Comparison of ENCODE assay signal across 15 cellular contexts in the genomic region with DNA sequence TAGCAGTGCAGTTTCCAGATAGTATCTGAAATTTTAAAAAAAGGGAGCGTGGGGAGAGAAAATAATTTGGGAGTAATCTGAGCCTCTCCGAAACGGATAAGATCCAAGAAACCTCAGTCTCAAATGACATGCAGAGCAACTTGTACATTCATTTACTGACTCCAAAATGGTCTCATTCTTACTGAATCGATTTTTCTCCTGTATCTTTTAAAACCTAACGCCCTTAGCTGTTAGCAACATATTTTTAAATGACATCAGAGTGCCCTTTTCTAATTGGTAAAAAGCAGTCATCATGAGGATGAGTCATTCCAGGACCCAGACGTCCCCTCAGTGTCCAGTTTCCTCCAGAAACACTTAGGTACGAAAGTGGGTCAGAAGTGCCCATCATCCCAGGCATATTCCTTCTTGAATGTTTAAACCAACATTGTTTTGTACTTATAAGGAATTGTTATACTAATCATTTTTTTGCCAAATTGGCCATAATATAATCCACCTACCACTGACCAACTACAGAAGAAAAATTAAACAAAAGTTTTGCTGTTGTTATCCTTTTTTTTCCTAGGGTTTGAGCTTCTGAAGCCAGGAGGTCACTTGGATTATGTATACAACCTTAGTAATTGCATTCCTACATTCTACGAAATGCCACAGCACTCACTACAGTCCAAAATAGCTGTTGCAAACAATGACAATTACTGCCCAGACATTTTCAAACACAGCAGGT.
DNase-seq lines count a peak whose midpoint lies in the region; ATAC-seq, FAIRE-seq and TF ChIP-seq lines count a peak whose summit lies in the region.
"Had no signal": no experiment of that assay in that cellular context is flagged by ENCODE, and none has a peak within 500 bp of the region (broad histone marks: within the 10 kb centered on the region; RNA-seq: fewer than 3 reads in every experiment).

No MANE protein-coding gene starts in this region.

- peaks cover 0 to 12% of the 10 kb centered on the region in 2 experiments; a peak in 3 of 5 replicates for H3K4me1 ChIP-seq in K562 (replicated peaks in 1 of 2; ENCODE audit: control insufficient read depth in 2 of 2, insufficient read depth in 2 of 2, low read length in 2 of 2)
- no peaks in the 10 kb centered on the region for H3K4me1 ChIP-seq in mesendoderm (ENCODE audit: control insufficient read depth, low read depth, low read length)
- H3K4me1 ChIP-seq: thyroid gland had no signal

- CTCF ChIA-PET in K562 (lab: Yijun Ruan, JAX; ENCODE audit: low intra/inter-chr PET ratio): no interaction called here

- 20% methylated on average over 8 of the region's 8 CpGs for WGBS in K562 (ENCODE audit: insufficient coverage, low coverage, missing lambda C conversion rate)
- whole genome bisulfite sequencing in mesendoderm (ENCODE audit: extremely low coverage, insufficient coverage, low lambda C conversion rate): no CpG with 5 or more reads among the region's 8 CpGs

- H2BK120ac ChIP-seq in mesendoderm (ENCODE audit: low read depth, low read length): peak overlapping the region; percentile 31

- H3K79me1 ChIP-seq in mesendoderm (ENCODE audit: low read length): no peaks in the 10 kb centered on the region

- H3K4me3 Mint-ChIP-seq in natural killer cell treated with Interleukin-12 subunit alpha and Interleukin-12 subunit beta and Interleukin-15 and Interleukin-18, amount 100 ng/mL, for 72 hours: no peak overlapping the region
- H3K4me3 Mint-ChIP-seq: activated T-helper 17 cell treated with anti-CD3 and anti-CD28 coated beads, Interleukin-2, amount 50 U/mL, for 72 hours; H9 had no signal

- DNase-seq in NCI-H2227 treated with DMSO at 0.1 percent for 48 hours (lab: John Stamatoyannopoulos, UW) (peak; percentile 40), NCI-H2227 (lab: John Stamatoyannopoulos, UW; ENCODE audit: unreplicated experiment) (no peak), K562 (ENCODE audit: extremely low read depth in 1 of 4, low spot score in 3 of 4) (no peak), mesendoderm (peak; percentile 33), HK-2 (ENCODE audit: unreplicated experiment) (no peak)
- no peak for DNase-seq in activated naive CD4-positive, alpha-beta T cell treated with anti-CD3 and anti-CD28 coated beads, Interleukin-2, amount 50 U/mL, for 16 hours
- DNase-seq in natural killer cell treated with Interleukin-12 subunit alpha and Interleukin-12 subunit beta and Interleukin-15 and Interleukin-18, amount 100 ng/mL, for 72 hours (ENCODE audit: low spot score): no peak
- DNase-seq: activated CD4-positive, alpha-beta T cell treated with anti-CD3 and anti-CD28 coated beads for 4 hours; DMS153; H9; NCI-H187 treated with DMSO at 0.1 percent for 48 hours; thyroid gland had no signal

- no peaks in the 10 kb centered on the region for H3K4me1 Mint-ChIP-seq in natural killer cell treated with Interleukin-12 subunit alpha and Interleukin-12 subunit beta and Interleukin-15 and Interleukin-18, amount 100 ng/mL, for 72 hours (ENCODE audit: low read depth in 2 of 2)
- H3K4me1 Mint-ChIP-seq: activated T-helper 17 cell treated with anti-CD3 and anti-CD28 coated beads, Interleukin-2, amount 50 U/mL, for 72 hours had no signal

- TF ChIP-seq RAD21 in K562 (CRISPR knock-in tag; conservative IDR thresholded peaks at IDR 0.05 in 1 of 2, IDR thresholded peaks at IDR 0.05 in 1 of 2): no peak

- H3K79me2 ChIP-seq in K562 (ENCODE audit: control insufficient read depth, insufficient read depth, low read length) (no peaks in the 10 kb centered on the region), mesendoderm (ENCODE audit: control insufficient read depth, insufficient read depth, low read length) (no peaks in the 10 kb centered on the region)

- H2BK5ac ChIP-seq in mesendoderm (ENCODE audit: low read length): no peak overlapping the region

- H4K20me1 ChIP-seq in K562 (replicated peaks; ENCODE audit: control insufficient read depth, insufficient read depth, low read length): no peaks in the 10 kb centered on the region

- no TSS peak for BruUV-seq in K562 (replicated peaks; lab: Mats Ljungman, UMichigan)

- H3K36me3 ChIP-seq in K562 (ENCODE audit: control insufficient read depth, insufficient read depth, low read length): no peaks in the 10 kb centered on the region
- H3K36me3 ChIP-seq in mesendoderm (ENCODE audit: control insufficient read depth, insufficient read depth, low read length): no peaks in the 10 kb centered on the region
- H3K36me3 ChIP-seq: thyroid gland had no signal

- TF ChIP-seq EP300 in K562 (IDR thresholded peaks at IDR 0.05; ENCODE audit: low read length): no peak

- intact Hi-C loops in K562 (cut with micrococcal nuclease): no loop called here

- H3K9me3 ChIP-seq in K562 (replicated peaks; ENCODE audit: control insufficient read depth, insufficient read depth, low read depth, low read length): no peaks in the 10 kb centered on the region
- H3K9me3 ChIP-seq: thyroid gland had no signal

- peaks cover 0 to 4% of the 10 kb centered on the region in 2 donors for H3K27me3 Mint-ChIP-seq in natural killer cell treated with Interleukin-12 subunit alpha and Interleukin-12 subunit beta and Interleukin-15 and Interleukin-18, amount 100 ng/mL, for 72 hours
- H3K27me3 Mint-ChIP-seq: activated T-helper 17 cell treated with anti-CD3 and anti-CD28 coated beads, Interleukin-2, amount 50 U/mL, for 72 hours had no signal

- H3K56ac ChIP-seq in mesendoderm (ENCODE audit: low read length): no peak overlapping the region

- H3K23ac ChIP-seq in mesendoderm (ENCODE audit: low read length): no peak overlapping the region

- no peak for FAIRE-seq in K562 (lab: Jason Lieb, UNC)
- FAIRE-seq: bronchial epithelial cell had no signal

- no peak overlapping the region for H4K8ac ChIP-seq in mesendoderm (ENCODE audit: low read depth, low read length)

- H3K9me3 Mint-ChIP-seq in natural killer cell treated with Interleukin-12 subunit alpha and Interleukin-12 subunit beta and Interleukin-15 and Interleukin-18, amount 100 ng/mL, for 72 hours: no peaks in the 10 kb centered on the region
- H3K9me3 Mint-ChIP-seq: activated T-helper 17 cell treated with anti-CD3 and anti-CD28 coated beads, Interleukin-2, amount 50 U/mL, for 72 hours; H9 had no signal

- H4K5ac ChIP-seq in mesendoderm (ENCODE audit: low read length): no peak overlapping the region

- H3K9ac ChIP-seq in K562 (ENCODE audit: insufficient read depth in 1 of 2, low read depth in 2 of 2, low read length in 2 of 2) (no peak overlapping the region), mesendoderm (ENCODE audit: low read length) (no peak overlapping the region)

- H3K4ac ChIP-seq in mesendoderm (ENCODE audit: low read depth, low read length): no peak overlapping the region

- H3K27ac ChIP-seq in K562 (ENCODE audit: extremely low read depth, low read depth, low read length) (no peak overlapping the region), mesendoderm (ENCODE audit: low read depth, low read length) (no peak overlapping the region)
- H3K27ac ChIP-seq: thyroid gland had no signal

- H3K27ac Mint-ChIP-seq in natural killer cell treated with Interleukin-12 subunit alpha and Interleukin-12 subunit beta and Interleukin-15 and Interleukin-18, amount 100 ng/mL, for 72 hours: no peak overlapping the region
- H3K27ac Mint-ChIP-seq: activated T-helper 17 cell treated with anti-CD3 and anti-CD28 coated beads, Interleukin-2, amount 50 U/mL, for 72 hours had no signal

- POLR2A ChIA-PET in K562 (lab: Yijun Ruan, JAX): interaction anchor here (0.8 kb wide), 1 partner anchor 29 kb away, joined by 4 read pairs; no protein-coding TSS in a partner anchor

- no peak for TF ChIP-seq POLR2A in K562 (conservative IDR thresholded peaks at IDR 0.05)

- ATAC-seq in K562: no peak
- no peak for ATAC-seq in GM19035 (IDR thresholded peaks at IDR 0.05; ENCODE audit: unreplicated experiment)
- ATAC-seq in natural killer cell treated with Interleukin-12 subunit alpha and Interleukin-12 subunit beta and Interleukin-15 and Interleukin-18, amount 100 ng/mL, for 72 hours: no peak
- ATAC-seq: activated T-helper 17 cell treated with anti-CD3 and anti-CD28 coated beads, Interleukin-2, amount 50 U/mL, for 72 hours had no signal

- H3K9me1 ChIP-seq in K562 (ENCODE audit: control insufficient read depth, insufficient read depth, low read length): no peaks in the 10 kb centered on the region

- H3K18ac ChIP-seq in mesendoderm (ENCODE audit: low read length): no peak overlapping the region

- H3K27me3 ChIP-seq in K562 (ENCODE audit: control insufficient read depth in 2 of 2, insufficient read depth in 2 of 2, low read length in 2 of 2) (no peaks in the 10 kb centered on the region), mesendoderm (ENCODE audit: insufficient read depth, low read length, poor library complexity) (no peaks in the 10 kb centered on the region)
- H3K27me3 ChIP-seq: thyroid gland had no signal

- H3K4me3 ChIP-seq in K562: no peak overlapping the region
- H3K4me3 ChIP-seq in mesendoderm (ENCODE audit: low read length): no peak overlapping the region
- H3K4me3 ChIP-seq: thyroid gland had no signal

- TF ChIP-seq CTCF in K562 (IDR thresholded peaks at IDR 0.05 in 2 of 3, conservative IDR thresholded peaks at IDR 0.05 in 1 of 3; ENCODE audit: insufficient read depth in 2 of 3, low read depth in 1 of 3, low read length in 3 of 3): no peak

- in situ Hi-C loops in K562 (cut with MboI): no loop called here

- no peak overlapping the region for H2BK15ac ChIP-seq in mesendoderm (replicated peaks; ENCODE audit: low read depth)

- H2AK5ac ChIP-seq in mesendoderm (ENCODE audit: low read length): no peak overlapping the region

- H3K36me3 Mint-ChIP-seq in natural killer cell treated with Interleukin-12 subunit alpha and Interleukin-12 subunit beta and Interleukin-15 and Interleukin-18, amount 100 ng/mL, for 72 hours: no peaks in the 10 kb centered on the region

- H3K4me2 ChIP-seq in K562 (ENCODE audit: insufficient read depth, low read length): no peak overlapping the region
- no peak overlapping the region for H3K4me2 ChIP-seq in mesendoderm (ENCODE audit: low read length)

- peak overlapping the region; percentile 4; the same call in 1 of the 2 replicates for H2AFZ ChIP-seq in K562 (ENCODE audit: low read depth, low read length)

TF ChIP-seq in K562, 482 proteins besides CTCF, POLR2A, EP300 and RAD21 (continues in another document):
- 0 out of 2 replicates have a peak, but pooled peaks have one; percentile 28 for TF ChIP-seq FOXM1 (IDR thresholded peaks at IDR 0.05; ENCODE audit: low read depth)
- TF ChIP-seq FOXM1 (CRISPR knock-in tag; IDR thresholded peaks at IDR 0.05; ENCODE audit: low read depth): no peak
- TF ChIP-seq FOSL1 (tag; conservative IDR thresholded peaks at IDR 0.05): peak; percentile 63
- TF ChIP-seq JUND (IDR thresholded peaks at IDR 0.05; ENCODE audit: borderline replicate concordance, low read depth, low read length): no peak; the same call in 1 of the 2 replicates
- TF ChIP-seq JUND (tag; IDR thresholded peaks at IDR 0.05; ENCODE audit: borderline replicate concordance, low read depth, low read length): peak; percentile 38; the same call in 1 of the 3 replicates

Comparison
In these comparisons a context has a peak if more than half of its experiments do, and no peak if none do; other contexts are left out.
1. DNase-seq: peak in NCI-H2227 treated with DMSO at 0.1 percent for 48 hours (single experiment) and mesendoderm (single experiment); none in NCI-H2227 (single experiment), K562 (0 of 4), activated naive CD4-positive, alpha-beta T cell treated with anti-CD3 and anti-CD28 coated beads, Interleukin-2, amount 50 U/mL, for 16 hours (single experiment), HK-2 (single experiment) and natural killer cell treated with Interleukin-12 subunit alpha and Interleukin-12 subunit beta and Interleukin-15 and Interleukin-18, amount 100 ng/mL, for 72 hours (single experiment).